8 cellular contexts compared by ENCODE assay signal in genomic region chr2:237673130-237673921, GRCh38. TPM values are rescaled to one million over a fixed set of nuclear protein-coding genes. Genes with fewer than 3 reads are reported as not detected.
DNase-seq lines count a peak whose midpoint lies in the region; ATAC-seq and TF ChIP-seq lines count a peak whose summit lies in the region.

No MANE protein-coding gene starts in this region.

- intact Hi-C loops in activated naive CD4-positive, alpha-beta T cell treated with anti-CD3 and anti-CD28 coated beads for 36 hours (cut with micrococcal nuclease): loop anchor here (1.0 to 5.0 kb wide), 11 partner anchors 20 to 614 kb away; partner anchors contain the start of genes PER2, SCLY and UBE2F
- intact Hi-C loops in heart left ventricle (cut with DNase I) (loop anchor here in 8 of 10 donors (1.0 to 10.0 kb wide), 7 partner anchors 71 to 161 kb away; no protein-coding TSS in a partner anchor), uterus (cut with DNase I; ENCODE audit: low total_unique reads) (loop anchor here (5.0 kb wide), 1 partner anchor 74 kb away; no protein-coding TSS in a partner anchor)

- TF ChIP-seq POLR2A in heart left ventricle (IDR thresholded peaks at IDR 0.05): no peak
- TF ChIP-seq POLR2A in uterus (IDR thresholded peaks at IDR 0.05): no peak

- TF ChIP-seq CTCF in heart left ventricle (IDR thresholded peaks at IDR 0.05): peak; percentile 38 to 82 (median 68)
- TF ChIP-seq CTCF in uterus (IDR thresholded peaks at IDR 0.05): peak; percentile 43 to 58 (median 53)

- peak; percentile 41 for ATAC-seq in GM18867 (IDR thresholded peaks at IDR 0.05; ENCODE audit: unreplicated experiment)
- ATAC-seq in heart left ventricle: peak; percentile 16 to 51 (median 32)

- WGBS in heart left ventricle, 4 donors: 35 to 49% (median 39%) methylated on average over 32 to 36 of the region's 36 CpGs

- in situ Hi-C loops in SK-MEL-5 (cut with HindIII; ENCODE audit: low pct_unique_long_range_greater_than_20kb, low sequenced_read_pairs): no loop called here

- no peak overlapping the region for H3K4me3 ChIP-seq in MG63
- peak overlapping the region in 9 of 12 donors; percentile 18 to 51 (median 29) for H3K4me3 ChIP-seq in heart left ventricle
- peak overlapping the region; percentile 38 for H3K4me3 ChIP-seq in rectal smooth muscle tissue (ENCODE audit: low read length)
- no peak overlapping the region for H3K4me3 ChIP-seq in uterus

- CTCF ChIA-PET in activated naive CD4-positive, alpha-beta T cell treated with anti-CD3 and anti-CD28 coated beads for 36 hours (lab: Charles Lee): interaction anchor here (0.6 to 9.2 kb wide), 29 partner anchors 9 to 1101 kb away, joined by 3 to 146 read pairs (median 5); no protein-coding TSS in a partner anchor

- peaks cover 45% of the 10 kb centered on the region for H3K4me1 Mint-ChIP-seq in activated naive CD4-positive, alpha-beta T cell treated with anti-CD3 and anti-CD28 coated beads for 36 hours (ENCODE audit: low read depth)

- H3K27ac ChIP-seq in heart left ventricle (peak overlapping the region in 9 of 12 donors; percentile 65 to 90 (median 81)), rectal smooth muscle tissue (ENCODE audit: low read depth, low read length) (no peak overlapping the region), uterus (peak overlapping the region; percentile 92 to 97)

- H3K27me3 ChIP-seq in MG63 (no peaks in the 10 kb centered on the region), heart left ventricle (no peaks in the 10 kb centered on the region), rectal smooth muscle tissue (ENCODE audit: control insufficient read depth, insufficient read depth, low read length) (no peaks in the 10 kb centered on the region), uterus (no peaks in the 10 kb centered on the region)

- no peak overlapping the region for H3K9ac ChIP-seq in rectal smooth muscle tissue (ENCODE audit: low read length)

- peak overlapping the region; percentile 92 for H3K27ac Mint-ChIP-seq in activated naive CD4-positive, alpha-beta T cell treated with anti-CD3 and anti-CD28 coated beads for 36 hours

- no peaks in the 10 kb centered on the region for H3K36me3 Mint-ChIP-seq in activated naive CD4-positive, alpha-beta T cell treated with anti-CD3 and anti-CD28 coated beads for 36 hours (ENCODE audit: low read depth)

- H3K4me1 ChIP-seq in heart left ventricle (peaks cover 26 to 93% (median 74%) of the 10 kb centered on the region in 12 donors), rectal smooth muscle tissue (ENCODE audit: control insufficient read depth, insufficient read depth, low read length) (peaks cover 37% of the 10 kb centered on the region), uterus (peaks cover 19 to 21% of the 10 kb centered on the region in 2 donors)

- H3K36me3 ChIP-seq in MG63 (no peaks in the 10 kb centered on the region), heart left ventricle (no peaks in the 10 kb centered on the region), rectal smooth muscle tissue (ENCODE audit: control insufficient read depth, insufficient read depth, low read length) (no peaks in the 10 kb centered on the region), uterus (no peaks in the 10 kb centered on the region)

- H3K27me3 Mint-ChIP-seq in activated naive CD4-positive, alpha-beta T cell treated with anti-CD3 and anti-CD28 coated beads for 36 hours (ENCODE audit: low read depth): no peaks in the 10 kb centered on the region

- peak overlapping the region; percentile 83 for H3K4me3 Mint-ChIP-seq in activated naive CD4-positive, alpha-beta T cell treated with anti-CD3 and anti-CD28 coated beads for 36 hours

- H3K9me3 ChIP-seq in MG63 (no peaks in the 10 kb centered on the region), heart left ventricle (no peaks in the 10 kb centered on the region), uterus (no peaks in the 10 kb centered on the region)

- H3K9me3 Mint-ChIP-seq in activated naive CD4-positive, alpha-beta T cell treated with anti-CD3 and anti-CD28 coated beads for 36 hours: no peaks in the 10 kb centered on the region

- DNase-seq in MG63: peak; percentile 33
- DNase-seq in SK-MEL-5 (ENCODE audit: low read depth, low spot score): peak; percentile 75
- DNase-seq in activated naive CD4-positive, alpha-beta T cell treated with anti-CD3 and anti-CD28 coated beads for 36 hours: peak; percentile 94
- DNase-seq in heart left ventricle: peak; percentile 73 to 82 (median 75)
- DNase-seq in uterus: no peak
- DNase-seq in SK-N-DZ (ENCODE audit: low spot score): no peak

RNA-seq across cellular contexts. Expression of gene LRRFIP1, which starts 45.9 kb away (rescaled TPM):
- 33.5 and 52.8 TPM in 2 replicates for total RNA-seq in MG63 (2014; rRNA removed; shearing (Covaris generic); ENCODE audit: low replicate concordance)
- total RNA-seq in SK-MEL-5 (2014; rRNA removed; shearing (Covaris generic)): 38.1 and 47.3 TPM in 2 replicates
- 27.7 and 33.9 TPM in 2 replicates for polyA plus RNA-seq in SK-MEL-5 (2015; cell fraction: cytosol; rRNA removed)
- polyA plus RNA-seq in SK-MEL-5 (2015; cell fraction: nucleus; rRNA removed): 30.4 and 49.5 TPM in 2 replicates
- total RNA-seq in activated naive CD4-positive, alpha-beta T cell treated with anti-CD3 and anti-CD28 coated beads for 36 hours: 100 to 1,000 TPM; 154 to 155 TPM
- total RNA-seq in heart left ventricle (100 to 1,000 TPM in 8 of 9 donors, 10 to 100 TPM in 1; 78.7 to 151 (median 111) TPM), uterus (100 to 1,000 TPM in 2 of 4 donors, 10 to 100 TPM in 2; 62.8 to 199 (median 121) TPM)
- 100 to 1,000 TPM in 1 of 2 donors, 10 to 100 TPM in 1; 87.6 to 128 TPM for polyA plus RNA-seq in heart left ventricle
- polyA plus RNA-seq in SK-N-DZ (2014; cell fraction: cytosol; rRNA removed): 16.2 and 21.1 TPM in 2 replicates
- polyA plus RNA-seq in SK-N-DZ (2014; cell fraction: nucleus; rRNA removed): 26.0 and 29.8 TPM in 2 replicates

Comparison
In these comparisons a context has a peak if more than half of its experiments do, and no peak if none do; other contexts are left out.
1. DNase-seq: peak in MG63 (single experiment), SK-MEL-5 (single experiment), activated naive CD4-positive, alpha-beta T cell treated with anti-CD3 and anti-CD28 coated beads for 36 hours (single experiment) and heart left ventricle (5 of 5); none in uterus (0 of 2) and SK-N-DZ (single experiment).
2. H3K4me3 ChIP-seq: peak in heart left ventricle (9 of 12) and rectal smooth muscle tissue (single experiment); none in MG63 (single experiment) and uterus (0 of 2).